ENCODE assay signal across 11 cellular contexts in the genomic region with DNA sequence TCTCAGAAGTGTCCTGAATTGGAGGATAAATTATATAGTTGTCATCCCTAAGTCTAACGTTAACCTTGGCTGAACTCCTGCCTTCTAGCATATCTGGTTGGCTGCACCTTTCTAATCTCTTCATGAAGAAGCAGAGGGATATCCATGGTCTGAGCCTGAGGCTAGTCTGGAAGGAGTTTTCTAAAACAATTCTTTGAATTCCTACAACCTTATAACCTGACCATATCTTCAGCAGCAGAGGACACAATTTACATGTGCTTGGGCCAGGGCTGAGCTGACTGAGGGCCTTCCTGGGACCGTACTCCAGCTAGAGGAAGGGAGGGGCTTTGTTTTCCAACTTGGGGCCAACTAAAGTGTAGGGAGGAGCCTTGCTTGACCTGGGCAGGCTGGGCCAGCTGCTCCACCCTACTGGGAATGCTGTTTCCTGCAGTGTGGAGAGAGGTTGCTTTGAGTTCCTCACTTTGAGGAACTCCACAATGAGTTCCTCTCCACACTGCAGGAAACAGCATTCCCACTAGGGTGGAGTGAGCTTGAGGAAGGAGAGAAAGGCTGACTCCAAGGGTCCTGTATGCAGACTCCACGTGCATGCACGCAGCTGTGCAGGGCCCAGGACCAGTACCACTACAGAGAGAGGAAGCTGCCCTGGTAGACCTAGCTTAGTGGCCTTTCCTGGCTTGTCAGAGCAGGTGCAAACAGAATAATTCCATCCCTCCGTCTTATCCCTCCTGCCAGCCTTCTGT. TPM values are rescaled to one million over a fixed set of nuclear protein-coding genes. Genes with fewer than 3 reads are reported as not detected.
A peak's percentile ranks its signal among the peaks of the same experiment; 100 is the strongest.
DNase-seq lines count a peak whose midpoint lies in the region; ATAC-seq and TF ChIP-seq lines count a peak whose summit lies in the region.
"Had no signal": no experiment of that assay in that cellular context is flagged by ENCODE, and none has a peak within 500 bp of the region (broad histone marks: within the 10 kb centered on the region; RNA-seq: fewer than 3 reads in every experiment).

No MANE protein-coding gene starts in this region.

- H3K9me3 Mint-ChIP-seq in MCF 10A (ENCODE audit: unreplicated experiment), result no peaks in the 10 kb centered on the region
- no peaks in the 10 kb centered on the region for H3K9me3 Mint-ChIP-seq in endothelial cell (ENCODE audit: unreplicated experiment)

- CTCF ChIA-PET in MCF 10A (lab: Yijun Ruan, JAX) (interaction anchor here (0.7 to 1.8 kb wide), 3 partner anchors 11 to 111 kb away, joined by 3 to 10 read pairs (median 5); no protein-coding TSS in a partner anchor), mammary epithelial cell (lab: Charles Lee; ENCODE audit: low non-redundant PET) (interaction anchor here (0.6 kb wide), 1 partner anchor 111 kb away, joined by 4 read pairs; no protein-coding TSS in a partner anchor)

- no peak overlapping the region for H3K27ac ChIP-seq in mammary epithelial cell (ENCODE audit: insufficient read depth, low read depth, low read length)
- peak overlapping the region; percentile 5 for H3K27ac ChIP-seq in muscle layer of colon (ENCODE audit: low read depth, low read length)
- H3K27ac ChIP-seq in aorta (ENCODE audit: low read depth in 1 of 2, low read length in 2 of 2), result peak overlapping the region in 1 of 2 donors; percentile 66
- H3K27ac ChIP-seq: C4-2B had no signal

- no peak overlapping the region for H2AFZ ChIP-seq in mammary epithelial cell (ENCODE audit: low read depth, low read length)

- TF ChIP-seq CTCF in MCF 10A (IDR thresholded peaks at IDR 0.05; ENCODE audit: unreplicated experiment) (no peak), mammary epithelial cell (conservative IDR thresholded peaks at IDR 0.05 in 1 of 2, IDR thresholded peaks at IDR 0.05 in 1 of 2; ENCODE audit: extremely low read depth in 1 of 2, insufficient read depth in 1 of 2, low read depth in 1 of 2, low read length in 2 of 2) (no peak), endothelial cell (IDR thresholded peaks at IDR 0.05; ENCODE audit: unreplicated experiment) (no peak)

- H3K4me1 ChIP-seq in mammary epithelial cell (ENCODE audit: insufficient read depth, low read length) (peaks cover 9% of the 10 kb centered on the region), muscle layer of colon (ENCODE audit: insufficient read depth, low read length) (peaks cover 36% of the 10 kb centered on the region), aorta (ENCODE audit: control insufficient read depth in 1 of 2, insufficient read depth in 2 of 2, low read length in 2 of 2) (peaks cover 0 to 1% of the 10 kb centered on the region in 2 donors)

- WGBS in mammary epithelial cell (ENCODE audit: low coverage, missing lambda C conversion rate), result 71% methylated on average over 5 of the region's 5 CpGs
- 18 to 24% methylated on average over 5 of the region's 5 CpGs for WGBS in aorta, 2 donors

- H3K9me3 ChIP-seq in mammary epithelial cell (replicated peaks; ENCODE audit: insufficient read depth, low read length), result no peaks in the 10 kb centered on the region
- H3K9me3 ChIP-seq in muscle layer of colon (ENCODE audit: low read length), result no peaks in the 10 kb centered on the region
- no peaks in the 10 kb centered on the region for H3K9me3 ChIP-seq in aorta (ENCODE audit: control insufficient read depth, low read length)

- H3K4me3 ChIP-seq in mammary epithelial cell (replicated peaks in 1 of 3; ENCODE audit: insufficient read depth in 1 of 3, low read depth in 2 of 3, low read length in 3 of 3), result no peak overlapping the region
- H3K4me3 ChIP-seq in muscle layer of colon (ENCODE audit: low read depth in 1 of 2, low read length in 2 of 2), result no peak overlapping the region
- H3K4me3 ChIP-seq in aorta (ENCODE audit: low read length in 2 of 2), result no peak overlapping the region

- intact Hi-C loops in MCF 10A (cut with micrococcal nuclease) (no loop called here), mammary epithelial cell (cut with micrococcal nuclease) (no loop called here), aorta (cut with DNase I) (loop anchor here in 1 of 2 donors (10.0 kb wide), 1 partner anchor 49 kb away; no protein-coding TSS in a partner anchor)

- H3K4me1 Mint-ChIP-seq in MCF 10A (ENCODE audit: insufficient read depth, unreplicated experiment), result peaks cover 17% of the 10 kb centered on the region
- peaks cover 71% of the 10 kb centered on the region for H3K4me1 Mint-ChIP-seq in endothelial cell (ENCODE audit: unreplicated experiment)

- POLR2A ChIA-PET in MCF 10A (lab: Yijun Ruan, JAX), result interaction anchor here (0.5 to 2.2 kb wide), 7 partner anchors 10 to 1487 kb away, joined by 3 to 6 read pairs (median 3); partner anchors contain the start of genes ACTR2, CEP68 and RAB1A

- H3K9ac ChIP-seq in mammary epithelial cell (ENCODE audit: insufficient read depth, low read length) (no peak overlapping the region), muscle layer of colon (ENCODE audit: low read length) (no peak overlapping the region)

- H3K27me3 Mint-ChIP-seq in MCF 10A (ENCODE audit: insufficient read depth, unreplicated experiment), result no peaks in the 10 kb centered on the region
- peaks cover 13% of the 10 kb centered on the region for H3K27me3 Mint-ChIP-seq in endothelial cell (ENCODE audit: unreplicated experiment)

- dilution Hi-C loops in mammary epithelial cell (cut with HindIII; ENCODE audit: low sequenced_read_pairs), result no loop called here

- H3K27ac Mint-ChIP-seq in MCF 10A (ENCODE audit: low read depth, unreplicated experiment) (peak overlapping the region; percentile 31), endothelial cell (ENCODE audit: unreplicated experiment) (peak overlapping the region; percentile 88)

- no peak overlapping the region for H3K4me3 Mint-ChIP-seq in MCF 10A (ENCODE audit: unreplicated experiment)
- H3K4me3 Mint-ChIP-seq in endothelial cell (ENCODE audit: unreplicated experiment), result peak overlapping the region; percentile 51

- peaks cover 2% of the 10 kb centered on the region for H4K20me1 ChIP-seq in mammary epithelial cell (ENCODE audit: insufficient read depth, low read length)

- BruUV-seq in MCF 10A (replicated peaks; lab: Mats Ljungman, UMichigan) (no TSS peak), mammary epithelial cell (replicated peaks; lab: Mats Ljungman, UMichigan) (no TSS peak)

- H3K36me3 ChIP-seq in mammary epithelial cell (ENCODE audit: insufficient read depth, low read length), result no peaks in the 10 kb centered on the region
- H3K36me3 ChIP-seq in muscle layer of colon (ENCODE audit: insufficient read depth, low read length), result peaks cover 51% of the 10 kb centered on the region
- peaks cover 6 to 7% of the 10 kb centered on the region in 2 donors for H3K36me3 ChIP-seq in aorta (ENCODE audit: control insufficient read depth in 1 of 2, insufficient read depth in 2 of 2, low read length in 1 of 2)

- H3K27me3 ChIP-seq in mammary epithelial cell (ENCODE audit: insufficient read depth, low read length), result no peaks in the 10 kb centered on the region
- no peaks in the 10 kb centered on the region for H3K27me3 ChIP-seq in muscle layer of colon (ENCODE audit: control insufficient read depth in 1 of 2, insufficient read depth in 2 of 2, low read length in 2 of 2)
- no peaks in the 10 kb centered on the region for H3K27me3 ChIP-seq in aorta (ENCODE audit: control insufficient read depth in 1 of 2, insufficient read depth in 2 of 2, low read length in 1 of 2)

- peak; percentile 20 for DNase-seq in MCF 10A (ENCODE audit: unreplicated experiment)
- DNase-seq in mammary epithelial cell, result no peak
- peak; percentile 44 for DNase-seq in endothelial cell (ENCODE audit: low spot score)
- DNase-seq in aorta, result peak in 1 of 2 donors; percentile 59
- no peak for DNase-seq in NCI-H2029 (lab: John Stamatoyannopoulos, UW)
- DNase-seq: OCI-M1; stimulated activated CD4-positive, alpha-beta T cell treated with anti-CD3 and anti-CD28 coated beads, Interleukin-4, amount 100 ng/mL, for 24 hours had no signal

- in situ Hi-C loops in mammary epithelial cell (cut with MboI; ENCODE audit: low sequenced_read_pairs in 2 of 2), result no loop called here

- H3K36me3 Mint-ChIP-seq in MCF 10A (ENCODE audit: insufficient read depth, unreplicated experiment) (peaks cover 67% of the 10 kb centered on the region), endothelial cell (ENCODE audit: low read depth, unreplicated experiment) (peaks cover 70% of the 10 kb centered on the region)

- H3K4me2 ChIP-seq in mammary epithelial cell (ENCODE audit: insufficient read depth, low read depth, low read length), result no peak overlapping the region

- ATAC-seq in aorta (ENCODE audit: low FRiP score) (peak; percentile 60), GM18907 (IDR thresholded peaks at IDR 0.05; ENCODE audit: unreplicated experiment) (no peak), GM19023 (IDR thresholded peaks at IDR 0.05; ENCODE audit: unreplicated experiment) (no peak)

- H3K79me2 ChIP-seq in mammary epithelial cell (ENCODE audit: insufficient read depth, low read length), result peaks cover 4% of the 10 kb centered on the region

RNA-seq across cellular contexts. Expression of gene CEP68, which starts 19.6 kb away (rescaled TPM):
- total RNA-seq in MCF 10A (2022), result 5.4 and 7.2 TPM in 2 replicates
- 1 to 10 TPM; 9.0 to 9.3 TPM for total RNA-seq in mammary epithelial cell
- 4.4 TPM for polyA plus RNA-seq in mammary epithelial cell
- polyA minus RNA-seq in mammary epithelial cell, result 15.0 TPM
- total RNA-seq in endothelial cell (ENCODE audit: unreplicated experiment), result 63.3 TPM
- 10 to 100 TPM; 16.6 to 31.0 TPM for total RNA-seq in aorta
- 1 to 10 TPM; 3.5 to 9.2 TPM for polyA plus RNA-seq in aorta

RNA-seq across cellular contexts. Expression of gene RAB1A, which starts 54.1 kb away (rescaled TPM):
- total RNA-seq in MCF 10A (2022), result 128 and 131 TPM in 2 replicates
- 100 to 1,000 TPM in 1 of 2 donors, 10 to 100 TPM in 1; 76.7 to 158 TPM for total RNA-seq in mammary epithelial cell
- 146 TPM for polyA plus RNA-seq in mammary epithelial cell
- 68.1 TPM for polyA minus RNA-seq in mammary epithelial cell
- 160 TPM for total RNA-seq in endothelial cell (ENCODE audit: unreplicated experiment)
- total RNA-seq in aorta, result 100 to 1,000 TPM; 135 to 165 TPM
- 100 to 1,000 TPM; 118 to 124 TPM for polyA plus RNA-seq in aorta

Comparison
In these comparisons a context has a peak if more than half of its experiments do, and no peak if none do; other contexts are left out.
1. DNase-seq: peak in MCF 10A (single experiment) and endothelial cell (single experiment); none in mammary epithelial cell (single experiment) and NCI-H2029 (single experiment).